In the genomic region with DNA sequence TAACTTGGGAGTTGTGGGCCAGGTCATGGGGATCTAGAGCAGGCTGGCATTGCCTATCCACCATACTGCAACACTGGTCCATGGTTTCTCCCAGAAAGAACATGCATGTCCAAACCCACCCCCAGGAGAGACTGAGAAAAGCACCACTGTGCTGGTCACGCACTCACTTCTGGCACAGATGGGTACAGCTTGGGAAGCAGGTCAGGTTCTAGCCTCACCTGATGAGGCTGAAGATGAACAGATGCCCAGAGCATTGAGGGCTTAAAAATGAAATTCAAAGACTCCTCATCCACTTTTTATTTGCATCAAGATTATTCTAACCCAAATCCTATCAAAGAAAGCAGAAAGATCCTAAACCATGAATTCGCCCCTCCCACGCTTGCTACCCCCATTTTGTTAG, we compare ENCODE assay signal across 33 cellular contexts.
"Had no signal": no experiment of that assay in that cellular context is flagged by ENCODE, and none has a peak within 500 bp of the region (broad histone marks: within the 10 kb centered on the region; RNA-seq: fewer than 3 reads in every experiment).

No MANE protein-coding gene starts in this region.

- H3K4me3 ChIP-seq: adrenal gland, body of pancreas, cardiac muscle cell, colonic mucosa, dorsolateral prefrontal cortex, gastrocnemius medialis, heart left ventricle had no signal

- H3K36me3 ChIP-seq: adrenal gland, cardiac muscle cell, colonic mucosa, gastrocnemius medialis, heart left ventricle had no signal

- H3K36me3 Mint-ChIP-seq: activated naive CD4-positive, alpha-beta T cell treated with anti-CD3 and anti-CD28 coated beads, Interleukin-2, amount 50 U/mL, for 24 hours; activated naive CD8-positive, alpha-beta T cell treated with anti-CD3 and anti-CD28 coated beads for 36 hours had no signal

- H3K4me1 ChIP-seq: adrenal gland, body of pancreas, colonic mucosa, gastrocnemius medialis, heart left ventricle had no signal

- H3K27me3 Mint-ChIP-seq: activated CD8-positive, alpha-beta T cell treated with anti-CD3 and anti-CD28 coated beads for 36 hours; activated naive CD4-positive, alpha-beta T cell treated with anti-CD3 and anti-CD28 coated beads, Interleukin-2, amount 50 U/mL, for 24 hours; activated naive CD8-positive, alpha-beta T cell treated with anti-CD3 and anti-CD28 coated beads for 36 hours; activated naive CD8-positive, alpha-beta T cell treated with anti-CD3 and anti-CD28 coated beads, Interleukin-2, amount 50 U/mL, for 24 hours; T-helper 17 cell had no signal

- H3K9me3 Mint-ChIP-seq: activated CD8-positive, alpha-beta T cell treated with anti-CD3 and anti-CD28 coated beads for 36 hours; activated naive CD4-positive, alpha-beta T cell treated with anti-CD3 and anti-CD28 coated beads for 36 hours; activated naive CD4-positive, alpha-beta T cell treated with anti-CD3 and anti-CD28 coated beads, Interleukin-2, amount 50 U/mL, for 24 hours; activated naive CD8-positive, alpha-beta T cell treated with anti-CD3 and anti-CD28 coated beads, Interleukin-2, amount 50 U/mL, for 24 hours; activated T-cell treated with anti-CD3 and anti-CD28 coated beads, Interleukin-2, amount 50 U/mL, for 4 hours; activated T-helper 1 cell treated with anti-CD3 and anti-CD28 coated beads, Interleukin-12 subunit alpha, Interleukin-12 subunit beta, Interleukin-2, Interleukin-4 antibody, amounts not matched to agents 30 ng/mL and 10 ng/mL and 1 ng/mL, durations not matched to agents 14 hours and 24 hours and 36 hours; activated T-helper 2 cell treated with anti-CD3 and anti-CD28 coated beads, Interferon-gamma antibody, Interleukin-2, Interleukin-4, amounts not matched to agents 10 μg/mL and 5 μg/mL and 100 μg/mL, durations not matched to agents 14 hours and 24 hours and 36 hours; T-helper 2 cell treated with Interferon-gamma antibody and Interleukin-4, amounts not matched to agents 5 μg/mL and 100 μg/mL, for 36 hours had no signal

- H3K27ac ChIP-seq: adrenal gland, body of pancreas, cardiac muscle cell, colonic mucosa, dorsolateral prefrontal cortex, gastrocnemius medialis, heart left ventricle had no signal

- H3K9me3 ChIP-seq: adrenal gland, body of pancreas, colonic mucosa, gastrocnemius medialis had no signal

- ATAC-seq: activated naive CD8-positive, alpha-beta T cell treated with anti-CD3 and anti-CD28 coated beads, Interleukin-2, amount 50 U/mL, for 24 hours; body of pancreas; esophagus mucosa; gastrocnemius medialis; heart left ventricle had no signal

- H3K27ac Mint-ChIP-seq: activated CD8-positive, alpha-beta T cell treated with anti-CD3 and anti-CD28 coated beads for 36 hours; activated naive CD4-positive, alpha-beta T cell treated with anti-CD3 and anti-CD28 coated beads for 36 hours; activated naive CD4-positive, alpha-beta T cell treated with anti-CD3 and anti-CD28 coated beads, Interleukin-2, amount 50 U/mL, for 24 hours; activated naive CD8-positive, alpha-beta T cell treated with anti-CD3 and anti-CD28 coated beads for 36 hours; activated naive CD8-positive, alpha-beta T cell treated with anti-CD3 and anti-CD28 coated beads, Interleukin-2, amount 50 U/mL, for 24 hours; activated T-helper 1 cell treated with anti-CD3 and anti-CD28 coated beads, Interleukin-12 subunit alpha, Interleukin-12 subunit beta, Interleukin-2, Interleukin-4 antibody, amounts not matched to agents 30 ng/mL and 10 ng/mL and 1 ng/mL, durations not matched to agents 14 hours and 24 hours and 36 hours; activated T-helper 2 cell treated with anti-CD3 and anti-CD28 coated beads, Interferon-gamma antibody, Interleukin-2, Interleukin-4, amounts not matched to agents 10 μg/mL and 5 μg/mL and 100 μg/mL, durations not matched to agents 14 hours and 24 hours and 36 hours; endodermal cell; T-helper 17 cell; T-helper 2 cell treated with Interferon-gamma antibody and Interleukin-4, amounts not matched to agents 5 μg/mL and 100 μg/mL, for 36 hours had no signal

- H3K27me3 ChIP-seq: body of pancreas, cardiac muscle cell, colonic mucosa, gastrocnemius medialis had no signal

- H3K4me3 Mint-ChIP-seq: activated CD8-positive, alpha-beta T cell treated with anti-CD3 and anti-CD28 coated beads for 36 hours; activated naive CD4-positive, alpha-beta T cell treated with anti-CD3 and anti-CD28 coated beads for 36 hours; activated naive CD8-positive, alpha-beta T cell treated with anti-CD3 and anti-CD28 coated beads for 36 hours; activated naive CD8-positive, alpha-beta T cell treated with anti-CD3 and anti-CD28 coated beads, Interleukin-2, amount 50 U/mL, for 24 hours; activated T-cell treated with anti-CD3 and anti-CD28 coated beads, Interleukin-2, amount 50 U/mL, for 4 hours; activated T-helper 1 cell treated with anti-CD3 and anti-CD28 coated beads, Interleukin-12 subunit alpha, Interleukin-12 subunit beta, Interleukin-2, Interleukin-4 antibody, amounts not matched to agents 30 ng/mL and 10 ng/mL and 1 ng/mL, durations not matched to agents 14 hours and 24 hours and 36 hours; endodermal cell; T-helper 17 cell; T-helper 2 cell treated with Interferon-gamma antibody and Interleukin-4, amounts not matched to agents 5 μg/mL and 100 μg/mL, for 36 hours had no signal

- DNase-seq: activated CD4-positive, alpha-beta T cell treated with anti-CD3 and anti-CD28 coated beads, Interleukin-2, amount 50 U/mL, for 1 hour; activated CD4-positive, alpha-beta T cell treated with anti-CD3 and anti-CD28 coated beads, Interleukin-2, amount 50 U/mL, for 48 hours; activated CD4-positive, CD25-positive, alpha-beta regulatory T cell; activated CD4-positive, CD25-positive, alpha-beta regulatory T cell treated with anti-CD3 and anti-CD28 coated beads, Interleukin-2, amount 50 U/mL, for 72 hours; activated CD8-positive, alpha-beta memory T cell treated with anti-CD3 and anti-CD28 coated beads for 24 hours; activated effector memory CD4-positive, alpha-beta T cell treated with anti-CD3 and anti-CD28 coated beads, Interleukin-2, amount 50 U/mL, for 16 hours; activated naive CD4-positive, alpha-beta T cell treated with anti-CD3 and anti-CD28 coated beads for 36 hours; activated naive CD8-positive, alpha-beta T cell treated with anti-CD3 and anti-CD28 coated beads for 36 hours; activated naive CD8-positive, alpha-beta T cell treated with anti-CD3 and anti-CD28 coated beads, Interleukin-2, amount 50 U/mL, for 24 hours; activated T-cell treated with anti-CD3 and anti-CD28 coated beads, Interleukin-2, amount 50 U/mL, for 4 hours; adrenal gland; amygdala; aorta; body of pancreas; cerebellar nuclear complex; colonic mucosa; dorsolateral prefrontal cortex; effector memory CD4-positive, alpha-beta T cell; endodermal cell; foreskin fibroblast; gastrocnemius medialis; glutamatergic neuron; heart left ventricle; T-helper 1 cell; T-helper 17 cell; T1000 had no signal
